ENCODE assay signal across 16 cellular contexts in genomic region chrX:24020280-24020876, GRCh38. TPM values are rescaled to one million over a fixed set of nuclear protein-coding genes. Genes with fewer than 3 reads are reported as not detected.
A peak's percentile ranks its signal among the peaks of the same experiment; 100 is the strongest.
DNase-seq lines count a peak whose midpoint lies in the region; ATAC-seq, FAIRE-seq and TF ChIP-seq lines count a peak whose summit lies in the region.
"Had no signal": no experiment of that assay in that cellular context is flagged by ENCODE, and none has a peak within 500 bp of the region (broad histone marks: within the 10 kb centered on the region; RNA-seq: fewer than 3 reads in every experiment).

No MANE protein-coding gene starts in this region.

- no peak for TF ChIP-seq CTCF in OCI-LY7 (conservative IDR thresholded peaks at IDR 0.05; ENCODE audit: low read length)
- TF ChIP-seq CTCF in chondrocyte (IDR thresholded peaks at IDR 0.05), result no peak
- no peak for TF ChIP-seq CTCF in pancreas (IDR thresholded peaks at IDR 0.05)

- H3K9me2 ChIP-seq in OCI-LY7 (ENCODE audit: insufficient read depth, low read length), result no peaks in the 10 kb centered on the region

- no peaks in the 10 kb centered on the region for H3K9me3 Mint-ChIP-seq in activated naive CD4-positive, alpha-beta T cell treated with anti-CD3 and anti-CD28 coated beads for 36 hours
- H3K9me3 Mint-ChIP-seq in chondrocyte (ENCODE audit: low read depth), result no peaks in the 10 kb centered on the region

- H3K27me3 Mint-ChIP-seq in activated naive CD4-positive, alpha-beta T cell treated with anti-CD3 and anti-CD28 coated beads for 36 hours (ENCODE audit: low read depth), result no peaks in the 10 kb centered on the region
- H3K27me3 Mint-ChIP-seq in chondrocyte (ENCODE audit: low read depth), result no peaks in the 10 kb centered on the region
- H3K27me3 Mint-ChIP-seq: progenitor cell of endocrine pancreas had no signal

- peaks cover 25% of the 10 kb centered on the region for H3K4me1 ChIP-seq in OCI-LY7 (ENCODE audit: insufficient read depth, low read length, poor library complexity, severe bottlenecking)
- H3K4me1 ChIP-seq in pancreas, result peaks cover 0 to 7% (median 0%) of the 10 kb centered on the region in 3 donors
- H3K4me1 ChIP-seq: SJCRH30 had no signal

- FAIRE-seq in pancreas (lab: Jason Lieb, UNC), result peak; percentile 51

- POLR2A ChIA-PET in OCI-LY7 (lab: Charles Lee), result interaction anchor here (0.6 kb wide), 3 partner anchors 11 to 32 kb away, joined by 3 read pairs; no protein-coding TSS in a partner anchor

- no peaks in the 10 kb centered on the region for H3K9me3 ChIP-seq in OCI-LY7 (ENCODE audit: low read length)
- no peaks in the 10 kb centered on the region for H3K9me3 ChIP-seq in pancreas
- H3K9me3 ChIP-seq: SJCRH30 had no signal

- H3K36me3 Mint-ChIP-seq in activated naive CD4-positive, alpha-beta T cell treated with anti-CD3 and anti-CD28 coated beads for 36 hours (ENCODE audit: low read depth), result peaks cover 20% of the 10 kb centered on the region
- peaks cover 6% of the 10 kb centered on the region for H3K36me3 Mint-ChIP-seq in chondrocyte (ENCODE audit: low read depth)

- no TSS peak for BruUV-seq in OCI-LY7 (replicated peaks; lab: Mats Ljungman, UMichigan)

- intact Hi-C loops in activated naive CD4-positive, alpha-beta T cell treated with anti-CD3 and anti-CD28 coated beads for 36 hours (cut with micrococcal nuclease), result loop anchor here (10.0 kb wide), 2 partner anchors 356 to 454 kb away; partner anchors contain the start of gene PRDX4
- intact Hi-C loops in OCI-LY7 (cut with micrococcal nuclease; ENCODE audit: unreplicated experiment), result loop anchor here (10.0 kb wide), 1 partner anchor 134 kb away; no protein-coding TSS in a partner anchor
- intact Hi-C loops in pancreas (cut with DNase I), result no loop called here

- peaks cover 21% of the 10 kb centered on the region; the same call in 1 of the 2 replicates for H4K20me1 ChIP-seq in OCI-LY7 (ENCODE audit: insufficient read depth, low read length)

- H2AFZ ChIP-seq in OCI-LY7 (ENCODE audit: low read length), result no peak overlapping the region

- H3K27me3 ChIP-seq in pancreas, result peaks cover 0 to 22% (median 3%) of the 10 kb centered on the region in 4 donors
- H3K27me3 ChIP-seq: SJCRH30 had no signal

- CTCF ChIA-PET in activated naive CD4-positive, alpha-beta T cell treated with anti-CD3 and anti-CD28 coated beads for 36 hours (lab: Charles Lee), result interaction anchor here (0.7 kb wide), 1 partner anchor 239 kb away, joined by 4 read pairs; no protein-coding TSS in a partner anchor
- CTCF ChIA-PET in OCI-LY7 (lab: Charles Lee; ENCODE audit: unreplicated experiment), result no interaction called here

- peak overlapping the region; percentile 24 for H3K4me2 ChIP-seq in OCI-LY7 (ENCODE audit: low read length)

- peaks cover 91% of the 10 kb centered on the region for H3K79me2 ChIP-seq in OCI-LY7 (ENCODE audit: insufficient read depth, low read depth, low read length)

- peak overlapping the region; percentile 43 for H3K4me3 Mint-ChIP-seq in activated naive CD4-positive, alpha-beta T cell treated with anti-CD3 and anti-CD28 coated beads for 36 hours
- H3K4me3 Mint-ChIP-seq in chondrocyte (ENCODE audit: unreplicated experiment), result peak overlapping the region; percentile 13

- peak overlapping the region; percentile 60 for H3K27ac Mint-ChIP-seq in activated naive CD4-positive, alpha-beta T cell treated with anti-CD3 and anti-CD28 coated beads for 36 hours
- H3K27ac Mint-ChIP-seq in chondrocyte (ENCODE audit: unreplicated experiment), result peak overlapping the region; percentile 82
- H3K27ac Mint-ChIP-seq: progenitor cell of endocrine pancreas had no signal

- H3K27ac ChIP-seq in OCI-LY7 (ENCODE audit: low read depth, low read length, poor library complexity, severe bottlenecking) (no peak overlapping the region), pancreas (no peak overlapping the region)
- H3K27ac ChIP-seq: HL-60, SJCRH30 had no signal

- peaks cover 34% of the 10 kb centered on the region for H3K4me1 Mint-ChIP-seq in activated naive CD4-positive, alpha-beta T cell treated with anti-CD3 and anti-CD28 coated beads for 36 hours (ENCODE audit: low read depth)
- H3K4me1 Mint-ChIP-seq in chondrocyte (ENCODE audit: low read depth), result peaks cover 42% of the 10 kb centered on the region

- H3K4me3 ChIP-seq in OCI-LY7 (ENCODE audit: low read depth, low read length, poor library complexity, severe bottlenecking) (peak overlapping the region; percentile 29), pancreas (no peak overlapping the region)
- H3K4me3 ChIP-seq: coronary artery, SJCRH30 had no signal

- 66 to 75% methylated on average over 3 of the region's 3 CpGs for WGBS in pancreas, 2 donors

- H3K36me3 ChIP-seq in OCI-LY7 (ENCODE audit: insufficient read depth, low read length), result peaks cover 64% of the 10 kb centered on the region
- no peaks in the 10 kb centered on the region for H3K36me3 ChIP-seq in pancreas
- H3K36me3 ChIP-seq: SJCRH30 had no signal

- DNase-seq in activated naive CD4-positive, alpha-beta T cell treated with anti-CD3 and anti-CD28 coated beads for 36 hours, result no peak
- no peak for DNase-seq in activated naive CD4-positive, alpha-beta T cell treated with Interleukin-2 at 50 U/mL for 16 hours
- DNase-seq in OCI-LY7 (ENCODE audit: low spot score) (no peak), chondrocyte (ENCODE audit: low spot score) (no peak), pancreas (no peak), NCI-H524 (lab: John Stamatoyannopoulos, UW) (no peak), putamen (ENCODE audit: low spot score) (no peak)
- DNase-seq in activated CD4-positive, CD25-positive, alpha-beta regulatory T cell (lab: John Stamatoyannopoulos, UW), result no peak
- DNase-seq: DMS79 treated with DMSO at 0.1 percent for 48 hours; NCI-H2107; NK-92 treated with Interleukin-12 subunit alpha and Interleukin-12 subunit beta, amount 100 ng/mL, for 24 hours; SJCRH30; stimulated activated CD4-positive, alpha-beta T cell treated with anti-CD3 and anti-CD28 coated beads, Interleukin-1b, Interleukin-23, amount 100 ng/mL, for 48 hours had no signal

- ATAC-seq in pancreas, result no peak

RNA-seq across cellular contexts. Expression of gene KLHL15, which starts 6.6 kb away (rescaled TPM):
- 10 to 100 TPM; 20.6 to 21.5 TPM for total RNA-seq in activated naive CD4-positive, alpha-beta T cell treated with anti-CD3 and anti-CD28 coated beads for 36 hours
- 10.8 and 13.4 TPM in 2 replicates for total RNA-seq in OCI-LY7 (2014; rRNA removed; shearing (Covaris generic))
- total RNA-seq in OCI-LY7 (2022), result 13.8 and 16.6 TPM in 2 replicates
- 13.7 to 15.5 TPM (median 13.9 TPM) in 3 replicates for total RNA-seq in chondrocyte
- total RNA-seq in pancreas, result 1 to 10 TPM; 3.3 to 4.7 (median 4.4) TPM
- polyA plus RNA-seq in pancreas, result 1 to 10 TPM; 1.2 to 3.1 TPM

RNA-seq across cellular contexts. Expression of gene EIF2S3, which starts 34.4 kb away (rescaled TPM):
- 100 to 1,000 TPM; 366 to 386 TPM for total RNA-seq in activated naive CD4-positive, alpha-beta T cell treated with anti-CD3 and anti-CD28 coated beads for 36 hours
- total RNA-seq in OCI-LY7 (2014; rRNA removed; shearing (Covaris generic)), result 231 and 243 TPM in 2 replicates
- total RNA-seq in OCI-LY7 (2022) (405 and 440 TPM in 2 replicates), chondrocyte (241 to 295 TPM (median 288 TPM) in 3 replicates), pancreas (100 to 1,000 TPM in 4 of 6 donors, 10 to 100 TPM in 2; 84.4 to 139 (median 128) TPM)
- 10 to 100 TPM; 40.0 to 52.9 TPM for polyA plus RNA-seq in pancreas

Comparison
In these comparisons a context has a peak if more than half of its experiments do, and no peak if none do; other contexts are left out.
1. intact Hi-C loops: an anchor here in activated naive CD4-positive, alpha-beta T cell treated with anti-CD3 and anti-CD28 coated beads for 36 hours (10.0 kb wide) and OCI-LY7 (10.0 kb wide); none called in pancreas.